In genomic region chr1:234373938-234374240, GRCh38 we compare ENCODE assay signal across 8 cellular contexts. TPM values are rescaled to one million over a fixed set of nuclear protein-coding genes. Genes with fewer than 3 reads are reported as not detected.
A peak's percentile ranks its signal among the peaks of the same experiment; 100 is the strongest.
DNase-seq lines count a peak whose midpoint lies in the region; ATAC-seq and TF ChIP-seq lines count a peak whose summit lies in the region.

No MANE protein-coding gene starts in this region.

- peaks cover 36% of the 10 kb centered on the region for H3K36me3 Mint-ChIP-seq in effector memory CD8-positive, alpha-beta T cell (ENCODE audit: insufficient read depth)
- peaks cover 29% of the 10 kb centered on the region for H3K36me3 Mint-ChIP-seq in nephron (ENCODE audit: low read depth)

- H3K36me3 ChIP-seq in BE2C (peaks cover 40% of the 10 kb centered on the region), KOPT-K1 (ENCODE audit: insufficient read depth, low read length) (peaks cover 38% of the 10 kb centered on the region)

- peak overlapping the region; percentile 99 for H3K27ac Mint-ChIP-seq in effector memory CD8-positive, alpha-beta T cell
- peak overlapping the region; percentile 98 for H3K27ac Mint-ChIP-seq in nephron

- no peaks in the 10 kb centered on the region for H3K27me3 Mint-ChIP-seq in effector memory CD8-positive, alpha-beta T cell
- peaks cover 1% of the 10 kb centered on the region for H3K27me3 Mint-ChIP-seq in nephron (ENCODE audit: low read depth)

- ATAC-seq in GM19463 (IDR thresholded peaks at IDR 0.05; ENCODE audit: unreplicated experiment), result peak; percentile 11
- peak; percentile 28 for ATAC-seq in effector memory CD8-positive, alpha-beta T cell (replicated peaks)

- no peaks in the 10 kb centered on the region for H3K9me3 Mint-ChIP-seq in effector memory CD8-positive, alpha-beta T cell
- H3K9me3 Mint-ChIP-seq in nephron, result no peaks in the 10 kb centered on the region

- H3K4me1 ChIP-seq in BE2C, result no peaks in the 10 kb centered on the region; the same call in 1 of the 2 replicates

- peak overlapping the region; percentile 99 for H3K4me3 ChIP-seq in BE2C (ENCODE audit: low read depth, low read length)

- TF ChIP-seq CTCF in BE2C (IDR thresholded peaks at IDR 0.05; ENCODE audit: low read depth, low read length), result no peak
- TF ChIP-seq CTCF in nephron (IDR thresholded peaks at IDR 0.05; ENCODE audit: unreplicated experiment in 3 of 3), result no peak

- no peaks in the 10 kb centered on the region for H3K9me3 ChIP-seq in BE2C
- no peaks in the 10 kb centered on the region for H3K9me3 ChIP-seq in KOPT-K1 (ENCODE audit: insufficient read depth, low read length, poor library complexity, severe bottlenecking)

- DNase-seq in BE2C (no peak), pons (ENCODE audit: low spot score) (no peak), LoVo (ENCODE audit: low spot score) (no peak), NCI-H526 (lab: John Stamatoyannopoulos, UW) (no peak)
- DNase-seq in effector memory CD8-positive, alpha-beta T cell, result no peak

- H3K4me1 Mint-ChIP-seq in effector memory CD8-positive, alpha-beta T cell (ENCODE audit: low read depth in 2 of 2), result peaks cover 35 to 41% of the 10 kb centered on the region in 2 donors
- H3K4me1 Mint-ChIP-seq in nephron, result peaks cover 27% of the 10 kb centered on the region

- H3K4me3 Mint-ChIP-seq in effector memory CD8-positive, alpha-beta T cell, result peak overlapping the region; percentile 89 to 91
- peak overlapping the region; percentile 94 to 97 (median 97) for H3K4me3 Mint-ChIP-seq in nephron

- no peaks in the 10 kb centered on the region for H3K27me3 ChIP-seq in BE2C

- peak overlapping the region; percentile 90 for H3K27ac ChIP-seq in KOPT-K1 (ENCODE audit: low read depth, low read length, poor library complexity, severe bottlenecking)

RNA-seq across cellular contexts. Expression of gene COA6, which starts 0.6 kb away (rescaled TPM):
- polyA plus RNA-seq in BE2C (2012; ENCODE audit: insufficient read depth, insufficient read length, low read depth), result 63.1 TPM
